Comparison of ENCODE assay signal across 10 cellular contexts in the genomic region with DNA sequence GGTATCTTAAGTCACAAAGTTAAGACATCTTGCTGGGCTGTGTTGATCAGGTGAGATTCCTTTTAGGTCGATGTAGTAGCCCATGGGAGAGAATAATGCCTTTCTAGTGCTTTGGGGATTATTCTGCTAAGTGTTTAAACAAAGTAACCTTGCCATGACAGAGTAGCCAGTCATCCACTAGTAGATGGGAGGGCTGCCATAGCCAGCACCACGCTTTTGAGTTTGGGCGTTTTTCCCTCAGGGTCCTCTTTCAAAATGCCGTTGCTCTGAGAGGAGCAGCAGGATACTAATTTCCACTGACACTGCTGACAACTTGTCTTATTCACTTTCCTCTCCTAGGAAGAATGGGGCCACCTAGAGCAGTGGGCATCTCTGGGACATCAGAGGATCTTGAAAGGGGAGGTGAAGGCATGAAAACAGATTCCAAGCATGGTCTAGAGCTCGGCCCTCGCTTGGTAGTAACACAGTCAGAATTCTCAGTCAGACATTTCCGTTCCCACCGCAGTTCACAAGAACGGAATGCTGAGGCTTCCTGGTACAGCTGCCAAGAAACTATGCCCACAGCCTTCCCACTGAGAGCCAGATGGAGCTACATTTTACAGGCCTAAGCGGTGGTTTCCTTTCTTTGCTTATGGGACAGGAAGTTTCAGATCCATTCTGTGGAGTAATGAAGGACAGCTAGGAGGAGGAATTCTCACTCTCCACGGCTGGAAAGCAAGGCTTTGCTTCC. TPM values are rescaled to one million over a fixed set of nuclear protein-coding genes. Genes with fewer than 3 reads are reported as not detected.
DNase-seq lines count a peak whose midpoint lies in the region; ATAC-seq and TF ChIP-seq lines count a peak whose summit lies in the region.
"Had no signal": no experiment of that assay in that cellular context is flagged by ENCODE, and none has a peak within 500 bp of the region (broad histone marks: within the 10 kb centered on the region; RNA-seq: fewer than 3 reads in every experiment).

No MANE protein-coding gene starts in this region.

- POLR2A ChIA-PET in SK-N-SH (lab: Yijun Ruan, JAX) = no interaction called here

- H3K79me2 ChIP-seq in SK-N-SH (ENCODE audit: insufficient read depth) = peaks cover 3% of the 10 kb centered on the region; the same call in 1 of the 2 replicates

- CTCF ChIA-PET in SK-N-SH (lab: Yijun Ruan, JAX) = interaction anchor here (1.3 kb wide), 2 partner anchors 7 to 440 kb away, joined by 3 read pairs; no protein-coding TSS in a partner anchor

- no peak for TF ChIP-seq RAD21 in SK-N-SH (IDR thresholded peaks at IDR 0.05; ENCODE audit: low read length)

- TF ChIP-seq EP300 in SK-N-SH (IDR thresholded peaks at IDR 0.05; ENCODE audit: borderline replicate concordance in 1 of 2, low read depth in 1 of 2, low read length in 1 of 2) = peak in 1 of 2 experiments; percentile 72; a peak in 1 of 4 replicates

- WGBS in SK-N-SH (ENCODE audit: low lambda C conversion rate) = 38% methylated on average over 10 of the region's 11 CpGs

- H3K9me3 ChIP-seq in SK-N-SH = no peaks in the 10 kb centered on the region

- no peak for TF ChIP-seq CTCF in SK-N-SH (IDR thresholded peaks at IDR 0.05)
- TF ChIP-seq CTCF in fibroblast of villous mesenchyme (IDR thresholded peaks at IDR 0.05; ENCODE audit: insufficient read depth, low read depth, low read length) = no peak

- peaks cover 0 to 34% of the 10 kb centered on the region in 2 experiments; a peak in 2 of 4 replicates for H3K4me1 ChIP-seq in SK-N-SH (ENCODE audit: control insufficient read depth in 1 of 2, insufficient read depth in 2 of 2, low read depth in 1 of 2, low read length in 1 of 2)

- no peaks in the 10 kb centered on the region for H4K20me1 ChIP-seq in SK-N-SH (ENCODE audit: insufficient read depth)

- H3K27ac ChIP-seq in SK-N-SH (ENCODE audit: low read depth in 2 of 2, low read length in 1 of 2) = peak overlapping the region; percentile 76 to 99

- ATAC-seq in GM19455 (IDR thresholded peaks at IDR 0.05; ENCODE audit: unreplicated experiment) (no peak), HG02885 (IDR thresholded peaks at IDR 0.05; ENCODE audit: poor library complexity, unreplicated experiment) (no peak)

- H3K4me2 ChIP-seq in SK-N-SH = peak overlapping the region; percentile 44

- peak overlapping the region; percentile 84; the same call in 1 of the 2 replicates for H2AFZ ChIP-seq in SK-N-SH (ENCODE audit: low read depth)

- H3F3A ChIP-seq in SK-N-SH (replicated peaks; ENCODE audit: insufficient read depth) = peaks cover 51% of the 10 kb centered on the region

- peak; percentile 32 for DNase-seq in DMS 273 treated with DMSO at 0.1 percent for 48 hours (lab: John Stamatoyannopoulos, UW)
- DNase-seq in SK-N-SH = no peak
- peak; percentile 89 for DNase-seq in fibroblast of villous mesenchyme (ENCODE audit: low read depth)
- peak; percentile 84 for DNase-seq in skeletal muscle cell (ENCODE audit: low read depth)
- no peak for DNase-seq in ecto neural progenitor cell (ENCODE audit: low spot score)
- no peak for DNase-seq in Kasumi-1 (lab: John Stamatoyannopoulos, UW)
- DNase-seq: GF-D8, midbrain had no signal

- H3K4me3 ChIP-seq in SK-N-SH (ENCODE audit: low read depth in 2 of 2, low read length in 1 of 2) (no peak overlapping the region), fibroblast of villous mesenchyme (ENCODE audit: low read depth, low read length) (no peak overlapping the region), skeletal muscle cell (ENCODE audit: low read depth, low read length) (no peak overlapping the region)

- H3K36me3 ChIP-seq in SK-N-SH (replicated peaks in 1 of 2; ENCODE audit: control insufficient read depth in 1 of 2, insufficient read depth in 2 of 2, low read length in 1 of 2) = no peaks in the 10 kb centered on the region

- no peaks in the 10 kb centered on the region for H3K9me2 ChIP-seq in SK-N-SH

- no peaks in the 10 kb centered on the region for H3K27me3 ChIP-seq in SK-N-SH (ENCODE audit: insufficient read depth)

- peak overlapping the region; percentile 62 for H3K9ac ChIP-seq in SK-N-SH

TF ChIP-seq in SK-N-SH, 30 proteins besides CTCF, POLR2A, EP300 and RAD21 (continues in another document):
- TF ChIP-seq FOSL2 (IDR thresholded peaks at IDR 0.05; ENCODE audit: borderline replicate concordance, low read depth) (no peak), EZH2phosphoT487 (IDR thresholded peaks at IDR 0.05; ENCODE audit: borderline replicate concordance, low read depth) (no peak), JUND (IDR thresholded peaks at IDR 0.05) (peak; percentile 22; the same call in 1 of the 2 replicates), NRF1 (IDR thresholded peaks at IDR 0.05; ENCODE audit: low read depth, low read length) (no peak), POLR2AphosphoS5 (IDR thresholded peaks at IDR 0.05; ENCODE audit: low read depth, low read length) (no peak), TCF12 (IDR thresholded peaks at IDR 0.05) (peak; percentile 87), ZBTB33 (IDR thresholded peaks at IDR 0.05; ENCODE audit: borderline replicate concordance, low read depth) (no peak), MAX (IDR thresholded peaks at IDR 0.05; ENCODE audit: low read depth) (peak; percentile 73; the same call in 1 of the 2 replicates), RXRA (IDR thresholded peaks at IDR 0.05; ENCODE audit: borderline replicate concordance, low read depth) (0 out of 2 replicates have a peak, but pooled peaks have one; percentile 11), RCOR1 (IDR thresholded peaks at IDR 0.05; ENCODE audit: low read length) (no peak), SIN3A (IDR thresholded peaks at IDR 0.05; ENCODE audit: borderline replicate concordance, low read depth, low read length) (0 out of 2 replicates have a peak, but pooled peaks have one; percentile 36), CHD2 (IDR thresholded peaks at IDR 0.05; ENCODE audit: low read length, partially characterized antibody) (no peak), FOXM1 (IDR thresholded peaks at IDR 0.05; ENCODE audit: low read depth) (no peak), GATA2 (CRISPR knock-in tag; IDR thresholded peaks at IDR 0.05) (no peak), FOXJ3 (CRISPR knock-in tag; IDR thresholded peaks at IDR 0.05) (no peak), SMC3 (IDR thresholded peaks at IDR 0.05; ENCODE audit: low read depth, low read length) (no peak), YY1 (IDR thresholded peaks at IDR 0.05; ENCODE audit: low read depth) (peak; percentile 61; the same call in 1 of the 2 replicates), NFIC (IDR thresholded peaks at IDR 0.05; ENCODE audit: borderline replicate concordance) (peak; percentile 90), MEF2A (IDR thresholded peaks at IDR 0.05; ENCODE audit: borderline replicate concordance, low read depth) (0 out of 2 replicates have a peak, but pooled peaks have one; percentile 23), TAF1 (IDR thresholded peaks at IDR 0.05; ENCODE audit: borderline replicate concordance, low read depth, low read length) (0 out of 2 replicates have a peak, but pooled peaks have one; percentile 50), RFX5 (IDR thresholded peaks at IDR 0.05; ENCODE audit: low read length) (no peak), ELF1 (IDR thresholded peaks at IDR 0.05) (peak; percentile 83), GABPA (IDR thresholded peaks at IDR 0.05; ENCODE audit: low read depth) (peak; percentile 54)
- TF ChIP-seq, protein P1, sequence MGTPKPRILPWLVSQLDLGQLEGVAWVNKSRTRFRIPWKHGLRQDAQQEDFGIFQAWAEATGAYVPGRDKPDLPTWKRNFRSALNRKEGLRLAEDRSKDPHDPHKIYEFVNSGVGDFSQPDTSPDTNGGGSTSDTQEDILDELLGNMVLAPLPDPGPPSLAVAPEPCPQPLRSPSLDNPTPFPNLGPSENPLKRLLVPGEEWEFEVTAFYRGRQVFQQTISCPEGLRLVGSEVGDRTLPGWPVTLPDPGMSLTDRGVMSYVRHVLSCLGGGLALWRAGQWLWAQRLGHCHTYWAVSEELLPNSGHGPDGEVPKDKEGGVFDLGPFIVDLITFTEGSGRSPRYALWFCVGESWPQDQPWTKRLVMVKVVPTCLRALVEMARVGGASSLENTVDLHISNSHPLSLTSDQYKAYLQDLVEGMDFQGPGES (IDR thresholded peaks at IDR 0.05; ENCODE audit: low read depth, low read length) = no peak
- TF ChIP-seq, protein P2, sequence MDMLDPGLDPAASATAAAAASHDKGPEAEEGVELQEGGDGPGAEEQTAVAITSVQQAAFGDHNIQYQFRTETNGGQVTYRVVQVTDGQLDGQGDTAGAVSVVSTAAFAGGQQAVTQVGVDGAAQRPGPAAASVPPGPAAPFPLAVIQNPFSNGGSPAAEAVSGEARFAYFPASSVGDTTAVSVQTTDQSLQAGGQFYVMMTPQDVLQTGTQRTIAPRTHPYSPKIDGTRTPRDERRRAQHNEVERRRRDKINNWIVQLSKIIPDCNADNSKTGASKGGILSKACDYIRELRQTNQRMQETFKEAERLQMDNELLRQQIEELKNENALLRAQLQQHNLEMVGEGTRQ (IDR thresholded peaks at IDR 0.05; ENCODE audit: borderline replicate concordance, low read depth, low read length) = no peak

RNA-seq across cellular contexts. Expression of gene RSU1, which starts 15.3 kb away (rescaled TPM):
- polyA plus RNA-seq in SK-N-SH (2012; rRNA removed) = 59.8 and 81.4 TPM in 2 replicates
- polyA plus RNA-seq in SK-N-SH (2012; cell fraction: cytosol; rRNA removed) = 63.3 and 65.7 TPM in 2 replicates
- polyA plus RNA-seq in SK-N-SH (2012; cell fraction: nucleus; rRNA removed) = 21.3 and 45.6 TPM in 2 replicates
- 106 and 114 TPM in 2 replicates for total RNA-seq in fibroblast of villous mesenchyme

Comparison
In these comparisons a context has a peak if more than half of its experiments do, and no peak if none do; other contexts are left out.
1. DNase-seq: peak in DMS 273 treated with DMSO at 0.1 percent for 48 hours (single experiment), fibroblast of villous mesenchyme (single experiment) and skeletal muscle cell (single experiment); none in SK-N-SH (single experiment), ecto neural progenitor cell (single experiment) and Kasumi-1 (0 of 2).